Comparison of ENCODE assay signal across 21 cellular contexts in the genomic region with DNA sequence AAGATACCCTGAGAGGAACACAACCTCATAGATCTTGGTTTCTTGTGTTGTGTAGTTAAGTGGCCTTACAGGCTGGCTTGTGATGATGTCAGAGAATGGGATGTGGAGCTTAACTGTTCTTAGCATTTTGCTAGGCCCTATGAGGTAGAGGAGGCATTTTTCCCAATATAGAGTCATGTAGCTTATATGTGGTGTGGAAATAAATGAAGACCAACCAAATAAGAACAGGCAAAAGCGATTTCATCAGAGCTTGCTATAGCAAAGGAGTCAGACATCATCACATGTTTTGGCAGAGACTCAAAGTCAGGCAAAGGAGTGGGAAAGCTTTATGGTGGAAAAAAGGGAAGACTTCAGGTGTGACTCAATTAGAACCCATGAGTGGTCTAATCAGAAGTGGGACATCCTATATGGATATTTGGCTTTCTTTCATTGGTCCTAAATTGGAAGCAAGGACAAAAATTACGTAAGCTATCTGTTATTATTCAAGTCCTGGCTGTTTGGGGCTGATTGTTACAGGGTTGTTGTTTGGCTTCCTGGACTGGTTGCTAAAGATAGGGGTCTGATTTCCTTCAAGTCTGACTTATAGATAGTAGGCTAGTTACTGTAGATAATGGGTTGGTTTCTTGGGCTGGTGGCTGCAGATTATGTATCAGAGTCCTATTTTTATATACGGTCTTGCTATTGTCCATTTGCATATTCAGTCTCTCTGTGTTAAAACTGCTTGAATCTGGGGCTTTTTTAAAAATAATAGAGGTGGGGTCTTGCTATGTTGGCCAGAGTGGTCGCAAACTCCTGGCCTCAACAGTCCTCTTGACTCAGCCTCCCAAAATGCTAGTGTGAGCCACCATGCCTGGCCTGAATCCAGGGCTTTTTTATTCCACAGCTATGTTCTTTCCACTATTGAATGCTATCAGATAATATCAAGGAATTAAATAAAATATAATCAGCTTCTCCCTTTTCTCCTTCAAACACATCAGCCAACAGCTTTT. TPM values are rescaled to one million over a fixed set of nuclear protein-coding genes. Genes with fewer than 3 reads are reported as not detected.
DNase-seq lines count a peak whose midpoint lies in the region; ATAC-seq and TF ChIP-seq lines count a peak whose summit lies in the region.
"Had no signal": no experiment of that assay in that cellular context is flagged by ENCODE, and none has a peak within 500 bp of the region (broad histone marks: within the 10 kb centered on the region; RNA-seq: fewer than 3 reads in every experiment).

No MANE protein-coding gene starts in this region.

- peak; percentile 41 for DNase-seq in GM23248
- DNase-seq in OCI-LY7 (ENCODE audit: low spot score) = no peak
- peak; percentile 52 for DNase-seq in choroid plexus epithelial cell (ENCODE audit: low read depth)
- DNase-seq in foreskin fibroblast = peak; percentile 8 to 42
- no peak for DNase-seq in kidney tubule cell (ENCODE audit: low spot score)
- DNase-seq: activated CD4-positive, alpha-beta T cell treated with anti-CD3 and anti-CD28 coated beads, Interleukin-2, amount 50 U/mL, for 4 hours; aorta; dorsolateral prefrontal cortex; EL; HFFc6; Karpas-422; kidney glomerular epithelial cell; NCI-H1092; NCI-H1930; NCI-H748 treated with DMSO at 0.1 percent for 48 hours; sigmoid colon; stomach; tibial artery had no signal

- H3K79me2 ChIP-seq in GM23248 (ENCODE audit: insufficient read depth) (no peaks in the 10 kb centered on the region), OCI-LY7 (ENCODE audit: insufficient read depth, low read depth, low read length) (no peaks in the 10 kb centered on the region)

- H3K9ac ChIP-seq in GM23248 = no peak overlapping the region

- TSS peak; percentile 47 for BruUV-seq in OCI-LY7 (replicated peaks; lab: Mats Ljungman, UMichigan)

- H3K27me3 ChIP-seq in GM23248 (replicated peaks; ENCODE audit: insufficient read depth) = no peaks in the 10 kb centered on the region
- H3K27me3 ChIP-seq: dorsolateral prefrontal cortex, sigmoid colon, stomach, tibial artery had no signal

- H4K20me1 ChIP-seq in GM23248 (ENCODE audit: insufficient read depth) (no peaks in the 10 kb centered on the region), OCI-LY7 (ENCODE audit: insufficient read depth, low read length) (no peaks in the 10 kb centered on the region)

- no peak overlapping the region for H3K27ac ChIP-seq in GM23248
- H3K27ac ChIP-seq in OCI-LY7 (ENCODE audit: low read depth, low read length, poor library complexity, severe bottlenecking) = no peak overlapping the region
- H3K27ac ChIP-seq: dorsolateral prefrontal cortex, sigmoid colon, stomach, tibial artery had no signal

- intact Hi-C loops in OCI-LY7 (cut with micrococcal nuclease; ENCODE audit: unreplicated experiment) = no loop called here

- H3K36me3 ChIP-seq in GM23248 (ENCODE audit: low read depth) (no peaks in the 10 kb centered on the region), OCI-LY7 (ENCODE audit: insufficient read depth, low read length) (no peaks in the 10 kb centered on the region)
- H3K36me3 ChIP-seq: sigmoid colon, stomach, tibial artery had no signal

- ATAC-seq in GM21515 (IDR thresholded peaks at IDR 0.05; ENCODE audit: unreplicated experiment) (no peak), GM19463 (IDR thresholded peaks at IDR 0.05; ENCODE audit: unreplicated experiment) (no peak), HG03354 (IDR thresholded peaks at IDR 0.05; ENCODE audit: poor library complexity, severe bottlenecking, unreplicated experiment) (no peak)

- POLR2A ChIA-PET in OCI-LY7 (lab: Charles Lee) = interaction anchor here (0.6 to 1.7 kb wide), 5 partner anchors 10 to 545 kb away, joined by 3 to 4 read pairs (median 3); no protein-coding TSS in a partner anchor

- no peaks in the 10 kb centered on the region for H3K9me2 ChIP-seq in GM23248 (ENCODE audit: insufficient read depth)
- no peaks in the 10 kb centered on the region for H3K9me2 ChIP-seq in OCI-LY7 (ENCODE audit: insufficient read depth, low read length)

- H3K4me3 ChIP-seq in GM23248 (no peak overlapping the region), OCI-LY7 (ENCODE audit: low read depth, low read length, poor library complexity, severe bottlenecking) (no peak overlapping the region), choroid plexus epithelial cell (ENCODE audit: low read depth, low read length) (no peak overlapping the region), foreskin fibroblast (ENCODE audit: low read depth in 1 of 2, low read length in 2 of 2) (no peak overlapping the region)
- H3K4me3 ChIP-seq: dorsolateral prefrontal cortex, sigmoid colon, stomach, tibial artery had no signal

- TF ChIP-seq CTCF in OCI-LY7 (conservative IDR thresholded peaks at IDR 0.05; ENCODE audit: low read length) (no peak), choroid plexus epithelial cell (conservative IDR thresholded peaks at IDR 0.05; ENCODE audit: low read depth, low read length) (no peak), foreskin fibroblast (IDR thresholded peaks at IDR 0.05; ENCODE audit: low read depth, low read length) (no peak)

- no peaks in the 10 kb centered on the region for H3F3A ChIP-seq in GM23248 (ENCODE audit: insufficient read depth)

- WGBS in GM23248 (ENCODE audit: low coverage in 1 of 2, low lambda C conversion rate in 2 of 2, missing lambda C conversion rate in 2 of 2), 2 experiments = 87 to 91% methylated on average over 4 of the region's 4 CpGs

- H2AFZ ChIP-seq in GM23248 (no peak overlapping the region), OCI-LY7 (ENCODE audit: low read length) (no peak overlapping the region)

- in situ Hi-C loops in GM23248 (cut with MboI) = no loop called here

- H3K4me2 ChIP-seq in GM23248 (ENCODE audit: unreplicated experiment) (no peak overlapping the region), OCI-LY7 (ENCODE audit: low read length) (no peak overlapping the region)

- CTCF ChIA-PET in OCI-LY7 (lab: Charles Lee; ENCODE audit: unreplicated experiment) = no interaction called here

- H3K4me1 ChIP-seq in GM23248 (ENCODE audit: insufficient read depth) (no peaks in the 10 kb centered on the region), OCI-LY7 (ENCODE audit: insufficient read depth, low read length, poor library complexity, severe bottlenecking) (no peaks in the 10 kb centered on the region)
- H3K4me1 ChIP-seq: sigmoid colon, tibial artery had no signal

- H3K9me3 ChIP-seq in GM23248 (ENCODE audit: low read depth) = no peaks in the 10 kb centered on the region
- H3K9me3 ChIP-seq in OCI-LY7 (ENCODE audit: low read length) = no peaks in the 10 kb centered on the region
- H3K9me3 ChIP-seq: sigmoid colon, stomach, tibial artery had no signal

RNA-seq across cellular contexts. Expression of gene SETD2, which starts 30.3 kb away (rescaled TPM):
- total RNA-seq in GM23248 (2014; rRNA removed; shearing (Covaris generic)) = 17.7 and 24.0 TPM in 2 replicates
- polyA plus RNA-seq in GM23248 (2016; fragmentation: Nextera tagmentation; extraction: Ambion mirVana) = 14.9 and 16.2 TPM in 2 replicates
- 55.7 and 62.7 TPM in 2 replicates for total RNA-seq in OCI-LY7 (2014; rRNA removed; shearing (Covaris generic))
- total RNA-seq in OCI-LY7 (2022) = 74.5 and 79.3 TPM in 2 replicates

Comparison
In these comparisons a context has a peak if more than half of its experiments do, and no peak if none do; other contexts are left out.
1. DNase-seq: peak in GM23248 (single experiment), choroid plexus epithelial cell (single experiment) and foreskin fibroblast (2 of 2); none in OCI-LY7 (single experiment) and kidney tubule cell (single experiment).